In the genomic region with DNA sequence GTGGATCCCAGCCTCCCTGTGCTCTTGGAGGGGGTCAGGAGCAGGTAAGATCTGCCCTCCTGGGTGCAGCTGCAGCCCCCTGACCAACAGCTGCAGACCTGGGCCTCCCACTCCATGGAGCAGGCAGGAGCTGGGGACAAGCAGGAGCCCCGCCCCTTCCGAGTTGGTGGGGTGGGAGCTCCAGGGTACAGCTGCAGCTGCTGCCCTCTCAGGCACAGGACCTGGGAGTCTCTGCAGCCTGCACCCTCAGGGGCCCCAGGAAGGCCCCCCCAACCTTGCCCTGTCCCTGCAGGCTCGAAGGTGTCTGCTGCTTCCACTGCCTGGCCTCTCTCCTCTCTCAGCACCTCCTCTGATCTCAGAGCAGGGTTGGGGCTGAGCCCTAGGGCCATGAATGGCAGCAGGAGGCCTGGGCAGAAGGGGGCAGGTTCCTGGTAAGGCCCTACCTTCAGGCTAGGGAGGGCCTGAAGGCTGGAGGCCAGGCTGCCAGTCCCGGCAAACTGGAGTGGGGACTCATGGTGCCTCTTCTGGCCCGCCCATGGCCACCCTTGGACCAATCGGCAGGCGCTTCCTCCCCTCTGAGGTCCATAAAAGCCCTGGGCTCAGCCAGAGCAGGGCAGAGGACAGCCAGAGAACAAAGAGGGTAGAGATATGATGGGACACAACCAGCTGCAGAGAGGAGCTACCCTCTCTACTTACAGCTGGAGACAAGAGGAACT, we compare ENCODE assay signal across 27 cellular contexts. TPM values are rescaled to one million over a fixed set of nuclear protein-coding genes. Genes with fewer than 3 reads are reported as not detected.
DNase-seq lines count a peak whose midpoint lies in the region; ATAC-seq and TF ChIP-seq lines count a peak whose summit lies in the region.
"Had no signal": no experiment of that assay in that cellular context is flagged by ENCODE, and none has a peak within 500 bp of the region (broad histone marks: within the 10 kb centered on the region; RNA-seq: fewer than 3 reads in every experiment).

No MANE protein-coding gene starts in this region.

- H3K27me3 ChIP-seq in SJCRH30 (no peaks in the 10 kb centered on the region), gastrocnemius medialis (no peaks in the 10 kb centered on the region)

- no peak overlapping the region for H3K4me3 Mint-ChIP-seq in natural killer cell treated with Interleukin-12 subunit alpha and Interleukin-12 subunit beta and Interleukin-15 and Interleukin-18, amount 100 ng/mL, for 72 hours
- H3K4me3 Mint-ChIP-seq in natural killer cell: no peak overlapping the region
- H3K4me3 Mint-ChIP-seq: activated B cell treated with CpG ODN at 0.5 μM for 24 hours; activated naive CD8-positive, alpha-beta T cell treated with anti-CD3 and anti-CD28 coated beads, Interleukin-2, amount 10 ng/mL, durations not matched to agents 7 days and 5 days; dendritic cell treated with granulocyte-macrophage colony-stimulating factor and Interleukin-4, amounts not matched to agents 40 ng/mL and 50 ng/mL, for 4 days had no signal

- no peaks in the 10 kb centered on the region for H3K4me1 Mint-ChIP-seq in natural killer cell treated with Interleukin-12 subunit alpha and Interleukin-12 subunit beta and Interleukin-15 and Interleukin-18, amount 100 ng/mL, for 72 hours (ENCODE audit: low read depth in 2 of 2)
- H3K4me1 Mint-ChIP-seq in natural killer cell: no peaks in the 10 kb centered on the region
- H3K4me1 Mint-ChIP-seq: activated B cell treated with CpG ODN at 0.5 μM for 24 hours; activated naive CD8-positive, alpha-beta T cell treated with anti-CD3 and anti-CD28 coated beads, Interleukin-2, amount 10 ng/mL, durations not matched to agents 7 days and 5 days had no signal

- no peaks in the 10 kb centered on the region for H3K36me3 ChIP-seq in SJCRH30
- H3K36me3 ChIP-seq in gastrocnemius medialis: no peaks in the 10 kb centered on the region
- H3K36me3 ChIP-seq: lower lobe of right lung had no signal

- intact Hi-C loops in natural killer cell (cut with micrococcal nuclease): no loop called here
- intact Hi-C loops in gastrocnemius medialis (cut with DNase I; ENCODE audit: low total_unique reads): no loop called here

- no peaks in the 10 kb centered on the region for H3K9me3 Mint-ChIP-seq in natural killer cell treated with Interleukin-12 subunit alpha and Interleukin-12 subunit beta and Interleukin-15 and Interleukin-18, amount 100 ng/mL, for 72 hours
- H3K9me3 Mint-ChIP-seq in natural killer cell: no peaks in the 10 kb centered on the region
- H3K9me3 Mint-ChIP-seq: activated B cell treated with CpG ODN at 0.5 μM for 24 hours; activated naive CD8-positive, alpha-beta T cell treated with anti-CD3 and anti-CD28 coated beads, Interleukin-2, amount 10 ng/mL, durations not matched to agents 7 days and 5 days; dendritic cell treated with granulocyte-macrophage colony-stimulating factor and Interleukin-4, amounts not matched to agents 40 ng/mL and 50 ng/mL, for 4 days had no signal

- TF ChIP-seq CTCF in natural killer cell (IDR thresholded peaks at IDR 0.05) (no peak), gastrocnemius medialis (IDR thresholded peaks at IDR 0.05 in 4 of 5, conservative IDR thresholded peaks at IDR 0.05 in 1 of 5) (no peak)

- H3K4me3 ChIP-seq in SJCRH30: no peak overlapping the region
- no peak overlapping the region for H3K4me3 ChIP-seq in gastrocnemius medialis
- H3K4me3 ChIP-seq: lower lobe of right lung had no signal

- H3K27ac Mint-ChIP-seq in natural killer cell treated with Interleukin-12 subunit alpha and Interleukin-12 subunit beta and Interleukin-15 and Interleukin-18, amount 100 ng/mL, for 72 hours: no peak overlapping the region
- no peak overlapping the region for H3K27ac Mint-ChIP-seq in natural killer cell
- H3K27ac Mint-ChIP-seq: activated B cell treated with CpG ODN at 0.5 μM for 24 hours; activated naive CD8-positive, alpha-beta T cell treated with anti-CD3 and anti-CD28 coated beads, Interleukin-2, amount 10 ng/mL, durations not matched to agents 7 days and 5 days had no signal

- in situ Hi-C loops in gastrocnemius medialis (cut with MboI; ENCODE audit: low sequenced_read_pairs in 4 of 4): loop anchor here in 3 of 4 donors (10.0 to 25.0 kb wide), 3 partner anchors 147 to 157 kb away; no protein-coding TSS in a partner anchor

- H3K9me3 ChIP-seq in SJCRH30 (replicated peaks) (no peaks in the 10 kb centered on the region), gastrocnemius medialis (no peaks in the 10 kb centered on the region)
- H3K9me3 ChIP-seq: lower lobe of right lung had no signal

- H3K36me3 Mint-ChIP-seq in natural killer cell treated with Interleukin-12 subunit alpha and Interleukin-12 subunit beta and Interleukin-15 and Interleukin-18, amount 100 ng/mL, for 72 hours: no peaks in the 10 kb centered on the region
- no peaks in the 10 kb centered on the region for H3K36me3 Mint-ChIP-seq in natural killer cell
- H3K36me3 Mint-ChIP-seq: activated naive CD8-positive, alpha-beta T cell treated with anti-CD3 and anti-CD28 coated beads, Interleukin-2, amount 10 ng/mL, durations not matched to agents 7 days and 5 days had no signal

- no peak overlapping the region for H3K27ac ChIP-seq in SJCRH30
- H3K27ac ChIP-seq in gastrocnemius medialis: no peak overlapping the region
- H3K27ac ChIP-seq: lower lobe of right lung had no signal

- H3K27me3 Mint-ChIP-seq in natural killer cell treated with Interleukin-12 subunit alpha and Interleukin-12 subunit beta and Interleukin-15 and Interleukin-18, amount 100 ng/mL, for 72 hours: peaks cover 3 to 7% of the 10 kb centered on the region in 2 donors
- peaks cover 0 to 6% of the 10 kb centered on the region in 2 donors for H3K27me3 Mint-ChIP-seq in natural killer cell (ENCODE audit: low read depth in 2 of 2)

- H3K4me1 ChIP-seq in SJCRH30 (no peaks in the 10 kb centered on the region), gastrocnemius medialis (no peaks in the 10 kb centered on the region)
- H3K4me1 ChIP-seq: lower lobe of right lung had no signal

- peak; percentile 46 for DNase-seq in natural killer cell treated with Interleukin-12 subunit alpha and Interleukin-12 subunit beta and Interleukin-15 and Interleukin-18, amount 100 ng/mL, for 72 hours (ENCODE audit: low spot score)
- DNase-seq in natural killer cell: no peak
- DNase-seq in SJCRH30: peak; percentile 47 to 66
- DNase-seq in islet precursor cell: peak; percentile 73
- no peak for DNase-seq in gastrocnemius medialis
- no peak for DNase-seq in GOT3 (lab: John Stamatoyannopoulos, UW)
- no peak for DNase-seq in midbrain (lab: John Stamatoyannopoulos, UW)
- DNase-seq: activated B cell treated with CpG ODN at 0.5 μM for 24 hours; activated CD4-positive, alpha-beta T cell treated with anti-CD3 and anti-CD28 coated beads, Interleukin-2, amount 50 U/mL, for 4 hours; activated CD8-positive, alpha-beta memory T cell treated with anti-CD3 and anti-CD28 coated beads, Interleukin-2, amount 50 U/mL, for 48 hours; activated naive CD8-positive, alpha-beta T cell treated with anti-CD3 and anti-CD28 coated beads, Interleukin-2, amount 10 ng/mL, durations not matched to agents 7 days and 5 days; caudate nucleus; COR-L47; DMS79; KBM-7; kidney; lower lobe of right lung; MM.1S; NCI-H1436 treated with DMSO at 0.1 percent for 48 hours; NCI-H526 treated with DMSO at 0.1 percent for 48 hours; nucleus accumbens; trophoblast cell had no signal

- peak in 1 of 2 donors; percentile 13 for ATAC-seq in natural killer cell treated with Interleukin-12 subunit alpha and Interleukin-12 subunit beta and Interleukin-15 and Interleukin-18, amount 100 ng/mL, for 72 hours
- no peak for ATAC-seq in natural killer cell
- ATAC-seq in GM18505 (IDR thresholded peaks at IDR 0.05; ENCODE audit: unreplicated experiment): no peak
- ATAC-seq in gastrocnemius medialis: no peak
- ATAC-seq: lower lobe of right lung had no signal

- no peak for TF ChIP-seq POLR2A in GM18505 (IDR thresholded peaks at IDR 0.05; ENCODE audit: borderline replicate concordance, extremely low read depth, insufficient read depth, insufficient read length)
- no peak for TF ChIP-seq POLR2A in gastrocnemius medialis (IDR thresholded peaks at IDR 0.05)

RNA-seq across cellular contexts. Expression of a gene that starts 8.0 kb away (rescaled TPM):
- total RNA-seq in natural killer cell treated with Interleukin-12 subunit alpha and Interleukin-12 subunit beta and Interleukin-15 and Interleukin-18, amount 100 ng/mL, for 72 hours: under 1 TPM in 1 of 2 donors, not detected in 1; 0.19 TPM
- total RNA-seq in natural killer cell (1 to 10 TPM; 2.2 to 6.6 (median 3.9) TPM), gastrocnemius medialis (not detected)
- total RNA-seq in SJCRH30 (2014; rRNA removed; shearing (Covaris generic)): not detected in 2 replicates
- total RNA-seq: A172, glomerular endothelial cell, H4, lower lobe of right lung had no signal

RNA-seq across cellular contexts. Expression of a gene that starts 32.0 kb away (rescaled TPM):
- 1,000 to 10,000 TPM in 1 of 2 donors, 100 to 1,000 TPM in 1; 874 to 1,112 TPM for total RNA-seq in natural killer cell treated with Interleukin-12 subunit alpha and Interleukin-12 subunit beta and Interleukin-15 and Interleukin-18, amount 100 ng/mL, for 72 hours
- 1,000 to 10,000 TPM in 2 of 3 donors, 100 to 1,000 TPM in 1; 916 to 1,058 (median 1,045) TPM for total RNA-seq in natural killer cell
- total RNA-seq in SJCRH30 (2014; rRNA removed; shearing (Covaris generic)): 2,129 and 2,719 TPM in 2 replicates
- 1,000 to 10,000 TPM; 1,471 to 2,243 (median 1,775) TPM for total RNA-seq in gastrocnemius medialis

Comparison
In these comparisons a context has a peak if more than half of its experiments do, and no peak if none do; other contexts are left out.
1. DNase-seq: peak in natural killer cell treated with Interleukin-12 subunit alpha and Interleukin-12 subunit beta and Interleukin-15 and Interleukin-18, amount 100 ng/mL, for 72 hours (single experiment), SJCRH30 (2 of 2) and islet precursor cell (single experiment); none in natural killer cell (single experiment), gastrocnemius medialis (0 of 2), GOT3 (single experiment) and midbrain (single experiment).